ENCODE assay signal across 33 cellular contexts in the genomic region with DNA sequence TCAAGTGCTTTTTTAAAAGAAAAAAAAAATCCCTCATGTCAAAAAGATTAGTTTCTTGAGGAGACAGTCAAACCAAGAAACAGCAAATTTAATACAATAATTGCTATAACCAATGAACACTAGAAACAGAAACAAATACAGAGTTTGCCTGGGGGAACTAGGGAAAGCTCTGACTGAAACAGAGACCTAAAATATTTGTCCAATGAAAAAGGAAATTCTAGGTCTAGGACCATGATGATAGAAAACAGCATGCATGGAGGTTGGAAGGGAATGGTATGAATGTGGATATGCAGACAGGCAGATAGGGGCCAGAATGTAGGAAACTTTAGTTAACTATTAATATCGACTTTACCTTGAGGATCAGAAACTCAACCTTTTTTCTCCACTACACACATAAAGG. TPM values are rescaled to one million over a fixed set of nuclear protein-coding genes. Genes with fewer than 3 reads are reported as not detected.
"Had no signal": no experiment of that assay in that cellular context is flagged by ENCODE, and none has a peak within 500 bp of the region (broad histone marks: within the 10 kb centered on the region; RNA-seq: fewer than 3 reads in every experiment).

No MANE protein-coding gene starts in this region.

- DNase-seq: activated B cell treated with CpG ODN at 0.5 μM for 24 hours; activated CD4-positive, alpha-beta T cell treated with anti-CD3 and anti-CD28 coated beads for 48 hours; activated CD4-positive, alpha-beta T cell treated with anti-CD3 and anti-CD28 coated beads, Interleukin-2, amount 50 U/mL, for 1 hour; activated CD4-positive, alpha-beta T cell treated with anti-CD3 and anti-CD28 coated beads, Interleukin-2, amount 50 U/mL, for 48 hours; activated CD8-positive, alpha-beta memory T cell treated with anti-CD3 and anti-CD28 coated beads for 24 hours; activated CD8-positive, alpha-beta T cell treated with anti-CD3 and anti-CD28 coated beads for 36 hours; activated effector memory CD4-positive, alpha-beta T cell treated with anti-CD3 and anti-CD28 coated beads, Interleukin-2, amount 50 U/mL, for 16 hours; activated naive CD4-positive, alpha-beta T cell; activated naive CD4-positive, alpha-beta T cell treated with anti-CD3 and anti-CD28 coated beads, Interleukin-2, amount 10 ng/mL, durations not matched to agents 7 days and 5 days; activated naive CD8-positive, alpha-beta T cell treated with anti-CD3 and anti-CD28 coated beads, Interleukin-2, amount 10 ng/mL, durations not matched to agents 7 days and 5 days; activated T-cell treated with anti-CD3 and anti-CD28 coated beads, Interleukin-2, amount 50 U/mL, for 4 hours; central memory CD4-positive, alpha-beta T cell; cerebellar nuclear complex; colonic mucosa; effector CD8-positive, alpha-beta T cell; esophagus squamous epithelium; foreskin melanocyte; head of caudate nucleus; hippocampal formation; T1000; WERI-Rb-1 had no signal

- H3K27me3 ChIP-seq: ascending aorta, breast epithelium, cardiac muscle cell, colonic mucosa, esophagus squamous epithelium had no signal

- H3K4me1 ChIP-seq: ascending aorta, breast epithelium, colonic mucosa, esophagus squamous epithelium had no signal

- H3K4me1 Mint-ChIP-seq: activated B cell treated with CpG ODN at 0.5 μM for 24 hours, brain had no signal

- H3K27ac Mint-ChIP-seq: activated B cell treated with CpG ODN at 0.5 μM for 24 hours; activated CD8-positive, alpha-beta T cell treated with anti-CD3 and anti-CD28 coated beads for 36 hours; activated naive CD4-positive, alpha-beta T cell treated with anti-CD3 and anti-CD28 coated beads, Interleukin-2, amount 10 ng/mL, durations not matched to agents 7 days and 5 days; activated naive CD4-positive, alpha-beta T cell treated with anti-CD3 and anti-CD28 coated beads, Interleukin-2, amount 50 U/mL, for 72 hours; activated naive CD8-positive, alpha-beta T cell treated with anti-CD3 and anti-CD28 coated beads, Interleukin-2, amount 10 ng/mL, durations not matched to agents 7 days and 5 days; activated T-helper 1 cell treated with anti-CD3 and anti-CD28 coated beads, Interleukin-12 subunit alpha, Interleukin-12 subunit beta, Interleukin-2, Interleukin-4 antibody, amounts not matched to agents 30 ng/mL and 10 ng/mL and 1 ng/mL, durations not matched to agents 14 hours and 24 hours and 36 hours; activated T-helper 2 cell treated with anti-CD3 and anti-CD28 coated beads, Interferon-gamma antibody, Interleukin-2, Interleukin-4, amounts not matched to agents 10 μg/mL and 5 μg/mL and 100 μg/mL, durations not matched to agents 14 hours and 24 hours and 36 hours; brain; T-helper 2 cell treated with Interferon-gamma antibody and Interleukin-4, amounts not matched to agents 5 μg/mL and 100 μg/mL, for 36 hours had no signal

- ATAC-seq: activated CD4-positive, CD25-positive, alpha-beta regulatory T cell treated with anti-CD3 and anti-CD28 coated beads, Interleukin-2, amount 50 U/mL, for 24 hours; activated CD8-positive, alpha-beta T cell treated with anti-CD3 and anti-CD28 coated beads for 36 hours; activated naive CD4-positive, alpha-beta T cell treated with anti-CD3 and anti-CD28 coated beads, Interleukin-2, amount 50 U/mL, for 72 hours; activated T-cell treated with anti-CD3 and anti-CD28 coated beads, Interleukin-2, amount 50 U/mL, for 4 hours had no signal

- H3K36me3 ChIP-seq: breast epithelium, cardiac muscle cell, colonic mucosa had no signal

- H3K27ac ChIP-seq: ascending aorta, breast epithelium, cardiac muscle cell, colonic mucosa, epithelial cell of prostate, esophagus squamous epithelium, WERI-Rb-1 had no signal

- H3K9me3 ChIP-seq: colonic mucosa had no signal

- FAIRE-seq: endometrium, endothelial cell of umbilical vein had no signal

- H3K4me3 ChIP-seq: ascending aorta, breast epithelium, cardiac muscle cell, colonic mucosa, esophagus squamous epithelium had no signal

- H3K27me3 Mint-ChIP-seq: activated B cell treated with CpG ODN at 0.5 μM for 24 hours; activated CD8-positive, alpha-beta T cell treated with anti-CD3 and anti-CD28 coated beads for 36 hours; activated naive CD4-positive, alpha-beta T cell treated with anti-CD3 and anti-CD28 coated beads, Interleukin-2, amount 10 ng/mL, durations not matched to agents 7 days and 5 days; activated naive CD8-positive, alpha-beta T cell treated with anti-CD3 and anti-CD28 coated beads, Interleukin-2, amount 10 ng/mL, durations not matched to agents 7 days and 5 days; brain had no signal

- H3K4me3 Mint-ChIP-seq: activated B cell treated with CpG ODN at 0.5 μM for 24 hours; activated CD8-positive, alpha-beta T cell treated with anti-CD3 and anti-CD28 coated beads for 36 hours; activated naive CD4-positive, alpha-beta T cell treated with anti-CD3 and anti-CD28 coated beads, Interleukin-2, amount 10 ng/mL, durations not matched to agents 7 days and 5 days; activated naive CD8-positive, alpha-beta T cell treated with anti-CD3 and anti-CD28 coated beads, Interleukin-2, amount 10 ng/mL, durations not matched to agents 7 days and 5 days; activated T-cell treated with anti-CD3 and anti-CD28 coated beads, Interleukin-2, amount 50 U/mL, for 4 hours; activated T-helper 1 cell treated with anti-CD3 and anti-CD28 coated beads, Interleukin-12 subunit alpha, Interleukin-12 subunit beta, Interleukin-2, Interleukin-4 antibody, amounts not matched to agents 30 ng/mL and 10 ng/mL and 1 ng/mL, durations not matched to agents 14 hours and 24 hours and 36 hours; brain; T-helper 2 cell treated with Interferon-gamma antibody and Interleukin-4, amounts not matched to agents 5 μg/mL and 100 μg/mL, for 36 hours had no signal

RNA-seq across cellular contexts. Expression of gene NUDT17, which starts 52.9 kb away (rescaled TPM):
- total RNA-seq: ascending aorta had no signal
